ENCODE assay signal across 8 cellular contexts in the genomic region with DNA sequence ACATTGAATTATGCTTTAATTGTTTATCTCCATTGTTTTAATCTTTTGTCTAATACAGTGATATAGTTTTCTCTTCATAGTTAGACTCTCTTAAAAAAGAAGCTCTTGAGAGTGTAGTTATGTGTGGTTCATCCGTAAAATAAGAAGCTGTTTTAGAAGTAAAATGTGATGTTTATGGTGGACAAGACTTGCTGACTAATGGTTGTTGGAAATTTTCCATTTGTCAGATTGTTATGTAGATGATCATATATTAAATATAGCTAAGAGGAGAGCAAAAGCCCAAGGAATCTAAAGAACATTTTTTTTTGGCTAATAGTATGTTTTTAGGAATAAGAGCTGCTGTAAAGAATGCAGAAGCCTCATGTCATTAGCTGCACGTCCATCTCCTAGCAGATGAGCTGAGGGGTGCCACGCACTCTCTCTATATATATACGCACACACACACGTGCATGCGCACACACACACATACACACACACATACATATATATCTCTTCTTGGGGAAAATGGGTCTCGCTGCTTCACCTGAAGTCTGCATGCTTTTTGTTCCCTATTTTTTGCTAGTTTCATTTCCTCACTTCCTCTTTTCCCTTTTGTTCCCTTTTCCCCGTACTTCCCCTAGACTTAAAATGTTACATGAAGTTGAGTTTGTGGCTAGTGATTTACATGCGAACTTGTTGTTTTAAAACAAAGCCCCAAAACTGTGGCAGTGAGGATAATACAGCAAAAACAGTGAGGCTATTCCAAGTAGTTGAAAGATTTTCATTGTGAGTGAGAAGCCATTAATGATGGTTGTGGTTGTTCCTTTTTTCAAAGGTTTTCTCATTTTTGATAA.
A peak's percentile ranks its signal among the peaks of the same experiment; 100 is the strongest.
DNase-seq lines count a peak whose midpoint lies in the region; ATAC-seq and TF ChIP-seq lines count a peak whose summit lies in the region.

No MANE protein-coding gene starts in this region.

- no peak overlapping the region for H3K4me3 Mint-ChIP-seq in activated naive CD4-positive, alpha-beta T cell treated with anti-CD3 and anti-CD28 coated beads, Interleukin-2, amount 10 ng/mL, durations not matched to agents 7 days and 5 days

- TF ChIP-seq CTCF in fibroblast of villous mesenchyme (IDR thresholded peaks at IDR 0.05; ENCODE audit: insufficient read depth, low read depth, low read length) = no peak
- no peak for TF ChIP-seq CTCF in thyroid gland (IDR thresholded peaks at IDR 0.05)

- intact Hi-C loops in thyroid gland (cut with DNase I) = no loop called here

- peaks cover 54% of the 10 kb centered on the region for H3K36me3 Mint-ChIP-seq in activated naive CD4-positive, alpha-beta T cell treated with anti-CD3 and anti-CD28 coated beads, Interleukin-2, amount 10 ng/mL, durations not matched to agents 7 days and 5 days

- H3K27me3 Mint-ChIP-seq in activated naive CD4-positive, alpha-beta T cell treated with anti-CD3 and anti-CD28 coated beads, Interleukin-2, amount 10 ng/mL, durations not matched to agents 7 days and 5 days = no peaks in the 10 kb centered on the region

- WGBS in thyroid gland, 2 donors = 71 to 75% methylated on average over 9 of the region's 9 CpGs

- H3K4me3 ChIP-seq in fibroblast of villous mesenchyme (ENCODE audit: low read depth, low read length) = no peak overlapping the region
- no peak overlapping the region for H3K4me3 ChIP-seq in thyroid gland (replicated peaks in 1 of 3)

- H3K9me3 ChIP-seq in thyroid gland = no peaks in the 10 kb centered on the region

- CTCF ChIA-PET in activated naive CD4-positive, alpha-beta T cell treated with anti-CD3 and anti-CD28 coated beads, Interleukin-2, amount 10 ng/mL, durations not matched to agents 7 days and 5 days (lab: Charles Lee) = no interaction called here

- no peaks in the 10 kb centered on the region for H3K36me3 ChIP-seq in thyroid gland

- peaks cover 13 to 22% of the 10 kb centered on the region in 2 donors for H3K4me1 ChIP-seq in thyroid gland

- ATAC-seq in HG02943 (IDR thresholded peaks at IDR 0.05; ENCODE audit: low read depth, unreplicated experiment) = peak; percentile 72

- H3K9me3 Mint-ChIP-seq in activated naive CD4-positive, alpha-beta T cell treated with anti-CD3 and anti-CD28 coated beads, Interleukin-2, amount 10 ng/mL, durations not matched to agents 7 days and 5 days = no peaks in the 10 kb centered on the region

- TF ChIP-seq POLR2A in Raji (IDR thresholded peaks at IDR 0.05; ENCODE audit: insufficient read depth, low read depth, low read length) (peak; percentile 40; the same call in 1 of the 2 replicates), thyroid gland (IDR thresholded peaks at IDR 0.05) (no peak)

- H3K27ac Mint-ChIP-seq in activated naive CD4-positive, alpha-beta T cell treated with anti-CD3 and anti-CD28 coated beads, Interleukin-2, amount 10 ng/mL, durations not matched to agents 7 days and 5 days = peak overlapping the region; percentile 60

- H3K4me1 Mint-ChIP-seq in activated naive CD4-positive, alpha-beta T cell treated with anti-CD3 and anti-CD28 coated beads, Interleukin-2, amount 10 ng/mL, durations not matched to agents 7 days and 5 days = peaks cover 49% of the 10 kb centered on the region

- DNase-seq in activated naive CD4-positive, alpha-beta T cell treated with anti-CD3 and anti-CD28 coated beads, Interleukin-2, amount 10 ng/mL, durations not matched to agents 7 days and 5 days = no peak
- no peak for DNase-seq in activated naive CD4-positive, alpha-beta T cell treated with anti-CD3 and anti-CD28 coated beads, Interleukin-2, amount 50 U/mL, for 16 hours
- DNase-seq in fibroblast of villous mesenchyme (ENCODE audit: low read depth) (peak; percentile 62), thyroid gland (no peak), DMS 273 (lab: John Stamatoyannopoulos, UW; ENCODE audit: unreplicated experiment) (no peak), activated gamma-delta T cell treated with Interleukin-2 at 50 U/mL for 16 hours (no peak)

- no peaks in the 10 kb centered on the region for H3K27me3 ChIP-seq in thyroid gland

- H3K27ac ChIP-seq in thyroid gland = peak overlapping the region in 2 of 3 donors; percentile 17 to 54
